In genomic region chr4:182918044-182918607, GRCh38 we compare ENCODE assay signal across 8 cellular contexts. TPM values are rescaled to one million over a fixed set of nuclear protein-coding genes. Genes with fewer than 3 reads are reported as not detected.
A peak's percentile ranks its signal among the peaks of the same experiment; 100 is the strongest.
DNase-seq lines count a peak whose midpoint lies in the region; ATAC-seq and TF ChIP-seq lines count a peak whose summit lies in the region.

No MANE protein-coding gene starts in this region.

- H3K9me3 ChIP-seq in iPS-15b (ENCODE audit: control insufficient read depth, insufficient read depth, low read length) (no peaks in the 10 kb centered on the region), subcutaneous abdominal adipose tissue (ENCODE audit: control insufficient read depth in 5 of 5, low read length in 5 of 5) (no peaks in the 10 kb centered on the region)

- no peak for DNase-seq in activated CD8-positive, alpha-beta memory T cell treated with anti-CD3 and anti-CD28 coated beads, Interleukin-2, amount 10 ng/mL, durations not matched to agents 7 days and 5 days
- DNase-seq in activated CD8-positive, alpha-beta memory T cell treated with anti-CD3 and anti-CD28 coated beads, Interleukin-2, amount 50 U/mL, for 4 hours = no peak
- DNase-seq in activated B cell treated with CpG ODN at 0.5 μM for 24 hours (no peak), NCI-H1105 (lab: John Stamatoyannopoulos, UW) (no peak), posterior cingulate gyrus (no peak)

- no peaks in the 10 kb centered on the region for H3K36me3 ChIP-seq in iPS-15b (ENCODE audit: control insufficient read depth, insufficient read depth, low read length)
- peaks cover 6 to 20% (median 17%) of the 10 kb centered on the region in 5 donors for H3K36me3 ChIP-seq in subcutaneous abdominal adipose tissue (ENCODE audit: control insufficient read depth in 5 of 5, insufficient read depth in 5 of 5, low read length in 5 of 5)

- H3K4me3 Mint-ChIP-seq in activated CD8-positive, alpha-beta memory T cell treated with anti-CD3 and anti-CD28 coated beads, Interleukin-2, amount 10 ng/mL, durations not matched to agents 7 days and 5 days = peak overlapping the region; percentile 72
- H3K4me3 Mint-ChIP-seq in activated B cell treated with CpG ODN at 0.5 μM for 24 hours = peak overlapping the region; percentile 93

- CTCF ChIA-PET in activated CD8-positive, alpha-beta memory T cell treated with anti-CD3 and anti-CD28 coated beads, Interleukin-2, amount 10 ng/mL, durations not matched to agents 7 days and 5 days (lab: Charles Lee) = interaction anchor here (0.6 to 1.6 kb wide), 8 partner anchors 9 to 1816 kb away, joined by 3 to 6 read pairs (median 4); partner anchors contain the start of gene CENPU
- CTCF ChIA-PET in activated B cell treated with CpG ODN at 0.5 μM for 24 hours (lab: Charles Lee) = interaction anchor here (0.7 to 1.4 kb wide), 4 partner anchors 20 to 527 kb away, joined by 3 to 4 read pairs (median 3); partner anchors contain the start of gene CDKN2AIP

- peak overlapping the region; percentile 95 for H3K27ac Mint-ChIP-seq in activated CD8-positive, alpha-beta memory T cell treated with anti-CD3 and anti-CD28 coated beads, Interleukin-2, amount 10 ng/mL, durations not matched to agents 7 days and 5 days
- peak overlapping the region; percentile 94 for H3K27ac Mint-ChIP-seq in activated B cell treated with CpG ODN at 0.5 μM for 24 hours

- H3K4me3 ChIP-seq in iPS-15b (ENCODE audit: low read depth, low read length) (peak overlapping the region; percentile 78), subcutaneous abdominal adipose tissue (ENCODE audit: low read depth in 1 of 5, low read length in 5 of 5) (peak overlapping the region; percentile 67 to 92 (median 79))

- ATAC-seq in activated CD8-positive, alpha-beta memory T cell treated with anti-CD3 and anti-CD28 coated beads, Interleukin-2, amount 10 ng/mL, durations not matched to agents 7 days and 5 days = peak; percentile 3
- peak; percentile 10 for ATAC-seq in HG03039 (IDR thresholded peaks at IDR 0.05; ENCODE audit: unreplicated experiment)
- peak; percentile 11 for ATAC-seq in activated B cell treated with CpG ODN at 0.5 μM for 24 hours (ENCODE audit: low read depth)

- H3K9me3 Mint-ChIP-seq in activated CD8-positive, alpha-beta memory T cell treated with anti-CD3 and anti-CD28 coated beads, Interleukin-2, amount 10 ng/mL, durations not matched to agents 7 days and 5 days (ENCODE audit: low read depth) = no peaks in the 10 kb centered on the region
- no peaks in the 10 kb centered on the region for H3K9me3 Mint-ChIP-seq in activated B cell treated with CpG ODN at 0.5 μM for 24 hours

- H3K36me3 Mint-ChIP-seq in activated CD8-positive, alpha-beta memory T cell treated with anti-CD3 and anti-CD28 coated beads, Interleukin-2, amount 10 ng/mL, durations not matched to agents 7 days and 5 days = peaks cover 15% of the 10 kb centered on the region
- peaks cover 26% of the 10 kb centered on the region for H3K36me3 Mint-ChIP-seq in activated B cell treated with CpG ODN at 0.5 μM for 24 hours (ENCODE audit: low read depth)

- intact Hi-C loops in activated B cell treated with CpG ODN at 0.5 μM for 24 hours (cut with micrococcal nuclease) (loop anchor here (2.0 kb wide), 2 partner anchors 181 to 481 kb away; partner anchors contain the start of gene WWC2), posterior cingulate gyrus (cut with DNase I) (loop anchor here (10.0 kb wide), 1 partner anchor 113 kb away; no protein-coding TSS in a partner anchor)

- POLR2A ChIA-PET in activated B cell treated with CpG ODN at 0.5 μM for 24 hours (lab: Charles Lee) = interaction anchor here (0.6 to 2.1 kb wide), 8 partner anchors 9 to 1731 kb away, joined by 3 to 8 read pairs (median 4); partner anchors contain the start of genes CASP3, RWDD4, TRAPPC11 and WWC2

- no peaks in the 10 kb centered on the region for H3K27me3 Mint-ChIP-seq in activated CD8-positive, alpha-beta memory T cell treated with anti-CD3 and anti-CD28 coated beads, Interleukin-2, amount 10 ng/mL, durations not matched to agents 7 days and 5 days
- H3K27me3 Mint-ChIP-seq in activated B cell treated with CpG ODN at 0.5 μM for 24 hours = peaks cover 7% of the 10 kb centered on the region

- peaks cover 4% of the 10 kb centered on the region for H3K27me3 ChIP-seq in iPS-15b (ENCODE audit: control insufficient read depth, insufficient read depth, low read length)
- no peaks in the 10 kb centered on the region for H3K27me3 ChIP-seq in subcutaneous abdominal adipose tissue (ENCODE audit: control insufficient read depth in 5 of 5, insufficient read depth in 4 of 5, low read length in 5 of 5)

- H3K4me1 Mint-ChIP-seq in activated CD8-positive, alpha-beta memory T cell treated with anti-CD3 and anti-CD28 coated beads, Interleukin-2, amount 10 ng/mL, durations not matched to agents 7 days and 5 days = peaks cover 38% of the 10 kb centered on the region
- peaks cover 33% of the 10 kb centered on the region for H3K4me1 Mint-ChIP-seq in activated B cell treated with CpG ODN at 0.5 μM for 24 hours

- H3K4me1 ChIP-seq in iPS-15b (ENCODE audit: control insufficient read depth, insufficient read depth, low read length) (no peaks in the 10 kb centered on the region), subcutaneous abdominal adipose tissue (ENCODE audit: control insufficient read depth in 5 of 5, insufficient read depth in 5 of 5, low read length in 5 of 5) (peaks cover 0 to 21% (median 17%) of the 10 kb centered on the region in 5 donors)

- TF ChIP-seq CTCF in activated B cell treated with CpG ODN at 0.5 μM for 24 hours (IDR thresholded peaks at IDR 0.05) = no peak

- no peak overlapping the region for H3K9ac ChIP-seq in iPS-15b (ENCODE audit: low read depth, low read length)
- H3K9ac ChIP-seq in subcutaneous abdominal adipose tissue (ENCODE audit: low read length in 5 of 5) = peak overlapping the region; percentile 70 to 90 (median 87)

- peak overlapping the region; percentile 87 for H3K27ac ChIP-seq in subcutaneous abdominal adipose tissue (ENCODE audit: low read depth, low read length)

RNA-seq across cellular contexts. Expression of gene DCTD, which starts 0.9 kb away (rescaled TPM):
- total RNA-seq in activated CD8-positive, alpha-beta memory T cell treated with anti-CD3 and anti-CD28 coated beads, Interleukin-2, amount 10 ng/mL, durations not matched to agents 7 days and 5 days = 10 to 100 TPM; 66.6 to 85.1 TPM
- total RNA-seq in activated B cell treated with CpG ODN at 0.5 μM for 24 hours = 75.7 and 76.8 TPM in 2 replicates
